In genomic region chr7:36182854-36183604, GRCh38 we compare ENCODE assay signal across 14 cellular contexts. TPM values are rescaled to one million over a fixed set of nuclear protein-coding genes. Genes with fewer than 3 reads are reported as not detected.
A peak's percentile ranks its signal among the peaks of the same experiment; 100 is the strongest.
DNase-seq lines count a peak whose midpoint lies in the region; ATAC-seq, FAIRE-seq and TF ChIP-seq lines count a peak whose summit lies in the region.
"Had no signal": no experiment of that assay in that cellular context is flagged by ENCODE, and none has a peak within 500 bp of the region (broad histone marks: within the 10 kb centered on the region; RNA-seq: fewer than 3 reads in every experiment).

No MANE protein-coding gene starts in this region.

- no peak for ATAC-seq in activated CD4-positive, alpha-beta T cell treated with anti-CD3 and anti-CD28 coated beads for 36 hours
- ATAC-seq in HG03097 (IDR thresholded peaks at IDR 0.05; ENCODE audit: low FRiP score, unreplicated experiment), result no peak
- ATAC-seq: CD8-positive, alpha-beta T cell had no signal

- no peak overlapping the region for H2BK5ac ChIP-seq in H1 (ENCODE audit: low read depth, low read length)

- peak; percentile 87 for DNase-seq in DMS 273 (lab: John Stamatoyannopoulos, UW; ENCODE audit: unreplicated experiment)
- peak; percentile 93 for DNase-seq in NCI-H2171 treated with DMSO at 0.1 percent for 48 hours (lab: John Stamatoyannopoulos, UW)
- DNase-seq in H1 (ENCODE audit: low read depth in 1 of 2, low spot score in 2 of 2), result no peak
- no peak for DNase-seq in nephron progenitor cell
- no peak for DNase-seq in activated T-cell treated with anti-CD3 and anti-CD28 coated beads, Interleukin-2, amount 50 U/mL, for 48 hours
- no peak for DNase-seq in activated CD4-positive, alpha-beta T cell treated with anti-CD3 and anti-CD28 coated beads for 36 hours
- no peak for DNase-seq in KG1 (lab: John Stamatoyannopoulos, UW)
- DNase-seq: activated effector memory CD4-positive, alpha-beta T cell treated with Interleukin-2 at 50 U/mL for 16 hours; CD8-positive, alpha-beta T cell; central memory CD4-positive, alpha-beta T cell; NCI-H187 treated with DMSO at 0.1 percent for 48 hours; NCI-H510A treated with DMSO at 0.1 percent for 48 hours; SK-N-SH had no signal

- no peak overlapping the region for H3K18ac ChIP-seq in H1 (ENCODE audit: extremely low read depth, low read length)

- peak overlapping the region; percentile 18; the same call in 1 of the 2 replicates for H4K8ac ChIP-seq in H1 (ENCODE audit: extremely low read depth, insufficient read depth, low read length)

- no peak for TF ChIP-seq CTCF in H1 (IDR thresholded peaks at IDR 0.05; ENCODE audit: control extremely low read depth in 1 of 3, insufficient read depth in 1 of 3, low read depth in 1 of 3, low read length in 3 of 3)
- no peak for TF ChIP-seq CTCF in nephron progenitor cell (IDR thresholded peaks at IDR 0.05)

- H3K4me1 ChIP-seq in H1 (replicated peaks in 1 of 4; ENCODE audit: control insufficient read depth in 3 of 4, insufficient read depth in 4 of 4, low read length in 3 of 4), result 0 out of 7 replicates have a peak, but pooled peaks cover 0 to 3% (median 0%) of the 10 kb centered on the region in 4 experiments

- H3K4me3 ChIP-seq in H1 (ENCODE audit: extremely low read depth in 1 of 4, insufficient read depth in 2 of 4, low read depth in 3 of 4, low read length in 4 of 4), result no peak overlapping the region

- H3K36me3 ChIP-seq in H1 (ENCODE audit: control insufficient read depth in 2 of 4, insufficient read depth in 4 of 4, low read length in 3 of 4), result no peaks in the 10 kb centered on the region

- no peak overlapping the region for H2BK120ac ChIP-seq in H1 (replicated peaks; ENCODE audit: low read depth, low read length)

- no peak overlapping the region for H4K5ac ChIP-seq in H1 (ENCODE audit: insufficient read length, low read depth, low read length)

- no peak for TF ChIP-seq POLR2A in H1 (IDR thresholded peaks at IDR 0.05; ENCODE audit: control extremely low read depth in 1 of 2, low read depth in 2 of 2, low read length in 2 of 2)

- no peaks in the 10 kb centered on the region for H3K9me3 ChIP-seq in H1 (ENCODE audit: insufficient read depth in 2 of 2, low read depth in 1 of 2, low read length in 1 of 2)
- H3K9me3 ChIP-seq: SK-N-SH had no signal

- H4K91ac ChIP-seq in H1 (replicated peaks; ENCODE audit: insufficient read length, low read length), result no peak overlapping the region

- peaks cover 56% of the 10 kb centered on the region for H3K4me1 Mint-ChIP-seq in nephron progenitor cell
- H3K4me1 Mint-ChIP-seq in activated CD4-positive, alpha-beta T cell treated with anti-CD3 and anti-CD28 coated beads for 36 hours, result no peaks in the 10 kb centered on the region

- H3K23ac ChIP-seq in H1 (ENCODE audit: insufficient read length), result no peak overlapping the region

- TF ChIP-seq EP300 in H1 (IDR thresholded peaks at IDR 0.05; ENCODE audit: borderline replicate concordance in 1 of 2, low read depth in 2 of 2, low read length in 2 of 2), result no peak

- CTCF ChIA-PET in H1 (lab: Charles Lee; ENCODE audit: partially characterized antibody), result interaction anchor here (1.1 kb wide), 2 partner anchors 20 to 50 kb away, joined by 3 to 4 read pairs; no protein-coding TSS in a partner anchor
- CTCF ChIA-PET in activated CD4-positive, alpha-beta T cell treated with anti-CD3 and anti-CD28 coated beads for 36 hours (lab: Charles Lee), result no interaction called here

- H2AFZ ChIP-seq in H1 (ENCODE audit: low read length), result no peak overlapping the region

- no peak overlapping the region for H2AK5ac ChIP-seq in H1 (ENCODE audit: low read depth, low read length)

- no peak overlapping the region for H2BK12ac ChIP-seq in H1 (ENCODE audit: low read depth, low read length)

- peaks cover 7% of the 10 kb centered on the region for H3K27me3 Mint-ChIP-seq in nephron progenitor cell (ENCODE audit: low read depth, poor library complexity)
- H3K27me3 Mint-ChIP-seq in activated CD4-positive, alpha-beta T cell treated with anti-CD3 and anti-CD28 coated beads for 36 hours, result no peaks in the 10 kb centered on the region

- no peak overlapping the region for H3K56ac ChIP-seq in H1 (replicated peaks; ENCODE audit: insufficient read length, low read depth, low read length)

- no peak overlapping the region for H3K4me3 Mint-ChIP-seq in nephron progenitor cell
- no peak overlapping the region for H3K4me3 Mint-ChIP-seq in activated CD4-positive, alpha-beta T cell treated with anti-CD3 and anti-CD28 coated beads for 36 hours
- H3K4me3 Mint-ChIP-seq: CD8-positive, alpha-beta T cell had no signal

- H3K27ac ChIP-seq in H1 (ENCODE audit: low read depth, low read length), result no peak overlapping the region

- H4K20me1 ChIP-seq in H1 (replicated peaks in 1 of 2; ENCODE audit: control insufficient read depth in 1 of 2, insufficient read depth in 2 of 2, low read length in 2 of 2), result no peaks in the 10 kb centered on the region

- no peak overlapping the region for H2BK20ac ChIP-seq in H1 (ENCODE audit: low read length)

- H3K23me2 ChIP-seq in H1 (ENCODE audit: low read depth, low read length), result no peaks in the 10 kb centered on the region

- intact Hi-C loops in activated CD4-positive, alpha-beta T cell treated with anti-CD3 and anti-CD28 coated beads for 36 hours (cut with DNase I, micrococcal nuclease), result no loop called here

- H3K79me1 ChIP-seq in H1 (ENCODE audit: low read depth, low read length), result no peaks in the 10 kb centered on the region; the same call in 1 of the 2 replicates

- FAIRE-seq in H1 (lab: Jason Lieb, UNC), result no peak

- no peak overlapping the region for H3K14ac ChIP-seq in H1 (ENCODE audit: insufficient read length)

- no peak overlapping the region for H3K9ac ChIP-seq in H1 (replicated peaks in 1 of 4; ENCODE audit: extremely low read depth in 1 of 4, low read depth in 3 of 4, low read length in 3 of 4)
- H3K9ac ChIP-seq: SK-N-SH had no signal

- H3K27me3 ChIP-seq in H1 (replicated peaks in 1 of 4; ENCODE audit: control insufficient read depth in 3 of 4, extremely low read depth in 1 of 4, insufficient read depth in 3 of 4, low read length in 3 of 4), result no peaks in the 10 kb centered on the region

- 81% methylated on average over 13 of the region's 13 CpGs; no CpG with 5 or more reads in 1 of the 2 experiments for WGBS in H1 (ENCODE audit: extremely low coverage in 1 of 2, insufficient coverage in 1 of 2, insufficient read length in 1 of 2, insufficient replicate concordance in 2 of 2, low coverage in 1 of 2, low lambda C conversion rate in 2 of 2, missing lambda C conversion rate in 1 of 2), 2 experiments

- no peaks in the 10 kb centered on the region for H3K36me3 Mint-ChIP-seq in nephron progenitor cell (ENCODE audit: low read depth)
- H3K36me3 Mint-ChIP-seq in activated CD4-positive, alpha-beta T cell treated with anti-CD3 and anti-CD28 coated beads for 36 hours (ENCODE audit: low read depth), result peaks cover 3% of the 10 kb centered on the region
- H3K36me3 Mint-ChIP-seq: CD8-positive, alpha-beta T cell had no signal

- peak overlapping the region; percentile 59 for H3K27ac Mint-ChIP-seq in nephron progenitor cell
- no peak overlapping the region for H3K27ac Mint-ChIP-seq in activated CD4-positive, alpha-beta T cell treated with anti-CD3 and anti-CD28 coated beads for 36 hours
- H3K27ac Mint-ChIP-seq: CD8-positive, alpha-beta T cell had no signal

- no peak overlapping the region for H3K4me2 ChIP-seq in H1 (ENCODE audit: insufficient read depth in 1 of 2, low read depth in 2 of 2, low read length in 2 of 2)
- H3K4me2 ChIP-seq: SK-N-SH had no signal

- H2BK15ac ChIP-seq in H1 (ENCODE audit: low read length), result no peak overlapping the region

- no peak for TF ChIP-seq RAD21 in H1 (IDR thresholded peaks at IDR 0.05 in 1 of 2, conservative IDR thresholded peaks at IDR 0.05 in 1 of 2; ENCODE audit: low read depth in 2 of 2, low read length in 2 of 2)

- POLR2A ChIA-PET in H1 (lab: Charles Lee; ENCODE audit: partially characterized antibody), result no interaction called here
- POLR2A ChIA-PET in activated CD4-positive, alpha-beta T cell treated with anti-CD3 and anti-CD28 coated beads for 36 hours (lab: Charles Lee), result no interaction called here

- no peak overlapping the region for H3K4ac ChIP-seq in H1 (replicated peaks; ENCODE audit: insufficient read length, low read depth, low read length)

- H3K9me3 Mint-ChIP-seq in nephron progenitor cell, result no peaks in the 10 kb centered on the region
- H3K9me3 Mint-ChIP-seq in activated CD4-positive, alpha-beta T cell treated with anti-CD3 and anti-CD28 coated beads for 36 hours (ENCODE audit: low read depth), result peaks cover 3% of the 10 kb centered on the region
- H3K9me3 Mint-ChIP-seq: CD8-positive, alpha-beta T cell had no signal

- no peaks in the 10 kb centered on the region for H3K79me2 ChIP-seq in H1 (ENCODE audit: control insufficient read depth in 1 of 2, insufficient read depth in 2 of 2, low read length in 2 of 2)

TF ChIP-seq in H1, 55 proteins besides CTCF, POLR2A, EP300 and RAD21:
- TF ChIP-seq SRF (IDR thresholded peaks at IDR 0.05; ENCODE audit: low read depth, low read length) (no peak), RBBP5 (IDR thresholded peaks at IDR 0.05; ENCODE audit: borderline replicate concordance, low read depth, low read length) (no peak), RFX5 (IDR thresholded peaks at IDR 0.05; ENCODE audit: borderline replicate concordance, low read depth, low read length) (no peak)
- TF ChIP-seq, protein P1, sequence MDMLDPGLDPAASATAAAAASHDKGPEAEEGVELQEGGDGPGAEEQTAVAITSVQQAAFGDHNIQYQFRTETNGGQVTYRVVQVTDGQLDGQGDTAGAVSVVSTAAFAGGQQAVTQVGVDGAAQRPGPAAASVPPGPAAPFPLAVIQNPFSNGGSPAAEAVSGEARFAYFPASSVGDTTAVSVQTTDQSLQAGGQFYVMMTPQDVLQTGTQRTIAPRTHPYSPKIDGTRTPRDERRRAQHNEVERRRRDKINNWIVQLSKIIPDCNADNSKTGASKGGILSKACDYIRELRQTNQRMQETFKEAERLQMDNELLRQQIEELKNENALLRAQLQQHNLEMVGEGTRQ (IDR thresholded peaks at IDR 0.05; ENCODE audit: low read length), result no peak

RNA-seq across cellular contexts. Expression of gene EEPD1, which starts 30.0 kb away (rescaled TPM):
- total RNA-seq in H1 (2021; fragmentation: NEBNext Ultra II Directional; extraction: Animal tissue kit (Norgen Biotek cat#: 25700)), result 5.7 and 7.8 TPM in 2 replicates
- polyA plus RNA-seq in H1 (2011; rRNA removed), result 3.1 and 5.5 TPM in 2 replicates
- polyA plus RNA-seq in H1 (2011; cell fraction: cytosol; rRNA removed), result 5.7 TPM
- 7.1 TPM for polyA plus RNA-seq in H1 (2011; cell fraction: nucleus; rRNA removed)
- polyA plus RNA-seq in H1 (2012, experiment 1 of 2), result 7.2 to 9.2 TPM (median 8.5 TPM) in 4 replicates
- 4.9 TPM for polyA plus RNA-seq in H1 (2012, experiment 2 of 2)
- polyA plus RNA-seq in H1 (2013, experiment 1 of 2), result 6.3 TPM
- polyA plus RNA-seq in H1 (2013, experiment 2 of 2), result 6.8 TPM
- 4.5 and 4.8 TPM in 2 replicates for polyA minus RNA-seq in H1 (2011; rRNA and poly(A)+ RNA removed)
- polyA minus RNA-seq in H1 (2011; cell fraction: cytosol; rRNA and poly(A)+ RNA removed), result 5.0 TPM
- 10.7 TPM for polyA minus RNA-seq in H1 (2011; cell fraction: nucleus; rRNA and poly(A)+ RNA removed)
- total RNA-seq in activated CD4-positive, alpha-beta T cell treated with anti-CD3 and anti-CD28 coated beads for 36 hours, result 1 to 10 TPM; 1.3 TPM

Comparison
In these comparisons a context has a peak if more than half of its experiments do, and no peak if none do; other contexts are left out.
1. DNase-seq: peak in DMS 273 (single experiment) and NCI-H2171 treated with DMSO at 0.1 percent for 48 hours (single experiment); none in H1 (0 of 2), nephron progenitor cell (single experiment), activated T-cell treated with anti-CD3 and anti-CD28 coated beads, Interleukin-2, amount 50 U/mL, for 48 hours (0 of 2), activated CD4-positive, alpha-beta T cell treated with anti-CD3 and anti-CD28 coated beads for 36 hours (single experiment) and KG1 (single experiment).